ENCODE assay signal across 21 cellular contexts in the genomic region with DNA sequence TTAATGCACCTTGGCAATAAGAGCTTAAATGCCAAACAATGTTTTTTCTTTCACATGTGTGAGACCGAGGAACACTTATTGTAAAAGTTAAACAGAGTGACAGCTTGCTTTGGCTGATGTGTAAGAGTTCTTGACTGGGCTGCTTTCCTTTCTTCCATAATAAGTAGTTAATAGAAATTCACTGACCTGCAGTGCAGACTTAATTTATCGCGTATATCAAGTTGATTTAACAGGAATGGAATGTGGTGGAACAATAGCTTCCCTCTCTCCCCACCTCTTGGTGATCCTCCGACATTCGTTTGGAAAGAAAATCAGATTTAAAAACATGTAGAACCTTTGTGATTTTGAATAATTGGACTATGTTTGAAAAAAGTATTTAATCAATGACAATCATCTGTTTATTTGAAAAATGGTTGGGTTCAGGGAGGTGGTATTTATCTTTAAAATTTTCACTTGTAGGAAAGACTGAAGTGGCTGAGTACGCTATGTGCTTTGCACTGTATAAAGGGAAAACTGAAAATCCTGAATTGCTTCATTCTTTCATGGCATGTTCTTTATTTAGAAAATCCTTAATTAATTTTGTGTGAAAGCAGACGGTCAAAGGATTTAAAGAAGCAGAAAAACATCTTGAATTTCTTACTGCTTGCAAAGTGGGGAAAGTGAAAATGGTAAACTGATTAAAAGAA.
DNase-seq lines count a peak whose midpoint lies in the region; FAIRE-seq and TF ChIP-seq lines count a peak whose summit lies in the region.
"Had no signal": no experiment of that assay in that cellular context is flagged by ENCODE, and none has a peak within 500 bp of the region (broad histone marks: within the 10 kb centered on the region; RNA-seq: fewer than 3 reads in every experiment).

No MANE protein-coding gene starts in this region.

- H3K9ac ChIP-seq in HUES64 (ENCODE audit: low read depth, low read length) (no peak overlapping the region), rectal smooth muscle tissue (ENCODE audit: low read length) (no peak overlapping the region), smooth muscle cell (ENCODE audit: low read depth) (no peak overlapping the region)

- H4K20me1 ChIP-seq in smooth muscle cell (ENCODE audit: low read depth): no peaks in the 10 kb centered on the region

- peaks cover 15% of the 10 kb centered on the region; the same call in 1 of the 2 replicates for H3K4me1 ChIP-seq in HUES64 (ENCODE audit: insufficient read depth, low read length)
- H3K4me1 ChIP-seq in rectal smooth muscle tissue (ENCODE audit: control insufficient read depth, insufficient read depth, low read length): no peaks in the 10 kb centered on the region
- peaks cover 4% of the 10 kb centered on the region for H3K4me1 ChIP-seq in smooth muscle cell (ENCODE audit: low read depth)
- H3K4me1 ChIP-seq: lower lobe of right lung had no signal

- no peak overlapping the region for H3K4me3 Mint-ChIP-seq in T-helper 2 cell treated with Interferon-gamma antibody and Interleukin-4, amounts not matched to agents 5 μg/mL and 100 μg/mL, for 36 hours
- H3K4me3 Mint-ChIP-seq: activated naive CD4-positive, alpha-beta T cell treated with anti-CD3 and anti-CD28 coated beads, Interleukin-2, amount 10 ng/mL, durations not matched to agents 7 days and 5 days; B cell; HFFc6 had no signal

- peak; percentile 51 for DNase-seq in bronchial epithelial cell (ENCODE audit: low read depth)
- peak; percentile 70 for DNase-seq in kidney glomerular epithelial cell (lab: John Stamatoyannopoulos, UW)
- no peak for DNase-seq in NCI-H526 treated with DMSO at 0.1 percent for 48 hours (lab: John Stamatoyannopoulos, UW)
- DNase-seq in smooth muscle cell (lab: John Stamatoyannopoulos, UW; ENCODE audit: unreplicated experiment): no peak
- DNase-seq in T-helper 2 cell treated with Interferon-gamma antibody and Interleukin-4, amounts not matched to agents 5 μg/mL and 100 μg/mL, for 36 hours (ENCODE audit: low spot score): no peak
- DNase-seq: activated CD8-positive, alpha-beta memory T cell treated with anti-CD3 and anti-CD28 coated beads, Interleukin-2, amount 50 U/mL, for 4 hours; activated naive CD4-positive, alpha-beta T cell treated with anti-CD3 and anti-CD28 coated beads, Interleukin-2, amount 10 ng/mL, durations not matched to agents 7 days and 5 days; central memory CD4-positive, alpha-beta T cell; HFFc6; Kasumi-1; lower lobe of right lung; NCI-H1436; NCI-H446 treated with DMSO at 0.1 percent for 48 hours; occipital lobe; PC-3; stimulated activated CD4-positive, alpha-beta T cell treated with anti-CD3 and anti-CD28 coated beads, Interleukin-12 subunit alpha, Interleukin-12 subunit beta, amount 100 ng/mL, for 4 hours had no signal

- no peak overlapping the region for H3K4me3 ChIP-seq in HUES64 (ENCODE audit: low read length)
- H3K4me3 ChIP-seq in bronchial epithelial cell (ENCODE audit: low read depth, low read length): no peak overlapping the region
- no peak overlapping the region for H3K4me3 ChIP-seq in rectal smooth muscle tissue (ENCODE audit: low read length)
- H3K4me3 ChIP-seq in smooth muscle cell: no peak overlapping the region
- H3K4me3 ChIP-seq: GM12878, lower lobe of right lung had no signal

- H3K9me3 Mint-ChIP-seq in T-helper 2 cell treated with Interferon-gamma antibody and Interleukin-4, amounts not matched to agents 5 μg/mL and 100 μg/mL, for 36 hours: no peaks in the 10 kb centered on the region
- H3K9me3 Mint-ChIP-seq: activated naive CD4-positive, alpha-beta T cell treated with anti-CD3 and anti-CD28 coated beads, Interleukin-2, amount 10 ng/mL, durations not matched to agents 7 days and 5 days; HFFc6 had no signal

- no peaks in the 10 kb centered on the region for H3F3A ChIP-seq in smooth muscle cell (ENCODE audit: low read depth)

- no peaks in the 10 kb centered on the region for H3K4me1 Mint-ChIP-seq in T-helper 2 cell treated with Interferon-gamma antibody and Interleukin-4, amounts not matched to agents 5 μg/mL and 100 μg/mL, for 36 hours (ENCODE audit: low read depth)
- H3K4me1 Mint-ChIP-seq: activated naive CD4-positive, alpha-beta T cell treated with anti-CD3 and anti-CD28 coated beads, Interleukin-2, amount 10 ng/mL, durations not matched to agents 7 days and 5 days; B cell had no signal

- no peak overlapping the region for H3K27ac Mint-ChIP-seq in T-helper 2 cell treated with Interferon-gamma antibody and Interleukin-4, amounts not matched to agents 5 μg/mL and 100 μg/mL, for 36 hours
- H3K27ac Mint-ChIP-seq: activated naive CD4-positive, alpha-beta T cell treated with anti-CD3 and anti-CD28 coated beads, Interleukin-2, amount 10 ng/mL, durations not matched to agents 7 days and 5 days; B cell; HFFc6 had no signal

- H3K27me3 ChIP-seq in HUES64 (ENCODE audit: insufficient read depth, low read length): no peaks in the 10 kb centered on the region
- no peaks in the 10 kb centered on the region for H3K27me3 ChIP-seq in bronchial epithelial cell (ENCODE audit: control insufficient read depth, insufficient read depth, low read length)
- H3K27me3 ChIP-seq in rectal smooth muscle tissue (ENCODE audit: control insufficient read depth, insufficient read depth, low read length): no peaks in the 10 kb centered on the region
- no peaks in the 10 kb centered on the region for H3K27me3 ChIP-seq in smooth muscle cell (ENCODE audit: low read depth)

- FAIRE-seq in bronchial epithelial cell (lab: Jason Lieb, UNC): no peak
- FAIRE-seq: GM12878 had no signal

- H3K27ac ChIP-seq in HUES64 (ENCODE audit: low read depth, low read length): peak overlapping the region; percentile 33; the same call in 1 of the 2 replicates
- H3K27ac ChIP-seq in rectal smooth muscle tissue (ENCODE audit: low read depth, low read length): peak overlapping the region; percentile 0
- H3K27ac ChIP-seq in smooth muscle cell (ENCODE audit: low read depth): no peak overlapping the region
- H3K27ac ChIP-seq: HL-60, lower lobe of right lung had no signal

- WGBS in HUES64: 85% methylated on average over 5 of the region's 7 CpGs
- WGBS in smooth muscle cell (ENCODE audit: low lambda C conversion rate): 82% methylated on average over 7 of the region's 7 CpGs

- no peaks in the 10 kb centered on the region for H3K79me2 ChIP-seq in smooth muscle cell (ENCODE audit: low read depth)

- no peak for TF ChIP-seq CTCF in bronchial epithelial cell (IDR thresholded peaks at IDR 0.05; ENCODE audit: insufficient read depth, low read length, severe bottlenecking)
- no peak for TF ChIP-seq CTCF in smooth muscle cell (IDR thresholded peaks at IDR 0.05; ENCODE audit: borderline replicate concordance, insufficient read depth, poor library complexity, severe bottlenecking)

- no peaks in the 10 kb centered on the region for H3K36me3 Mint-ChIP-seq in T-helper 2 cell treated with Interferon-gamma antibody and Interleukin-4, amounts not matched to agents 5 μg/mL and 100 μg/mL, for 36 hours (ENCODE audit: low read depth)
- H3K36me3 Mint-ChIP-seq: activated naive CD4-positive, alpha-beta T cell treated with anti-CD3 and anti-CD28 coated beads, Interleukin-2, amount 10 ng/mL, durations not matched to agents 7 days and 5 days had no signal

- no peaks in the 10 kb centered on the region for H3K9me3 ChIP-seq in HUES64 (ENCODE audit: insufficient read depth, low read depth, low read length)
- H3K9me3 ChIP-seq in smooth muscle cell (replicated peaks; ENCODE audit: low read depth): no peaks in the 10 kb centered on the region
- H3K9me3 ChIP-seq: lower lobe of right lung had no signal

- H2AFZ ChIP-seq in smooth muscle cell (ENCODE audit: low read depth): no peak overlapping the region

- no peaks in the 10 kb centered on the region for H3K27me3 Mint-ChIP-seq in T-helper 2 cell treated with Interferon-gamma antibody and Interleukin-4, amounts not matched to agents 5 μg/mL and 100 μg/mL, for 36 hours (ENCODE audit: low read depth)
- H3K27me3 Mint-ChIP-seq: activated naive CD4-positive, alpha-beta T cell treated with anti-CD3 and anti-CD28 coated beads, Interleukin-2, amount 10 ng/mL, durations not matched to agents 7 days and 5 days; B cell had no signal

- H3K36me3 ChIP-seq in HUES64 (ENCODE audit: insufficient read depth, low read length) (no peaks in the 10 kb centered on the region), bronchial epithelial cell (ENCODE audit: control insufficient read depth, insufficient read depth, low read length) (no peaks in the 10 kb centered on the region), rectal smooth muscle tissue (ENCODE audit: control insufficient read depth, insufficient read depth, low read length) (no peaks in the 10 kb centered on the region), smooth muscle cell (ENCODE audit: low read depth) (no peaks in the 10 kb centered on the region)
- H3K36me3 ChIP-seq: lower lobe of right lung had no signal

- H3K4me2 ChIP-seq in smooth muscle cell: no peak overlapping the region

Comparison
In these comparisons a context has a peak if more than half of its experiments do, and no peak if none do; other contexts are left out.
1. DNase-seq: peak in bronchial epithelial cell (single experiment) and kidney glomerular epithelial cell (single experiment); none in NCI-H526 treated with DMSO at 0.1 percent for 48 hours (single experiment), smooth muscle cell (single experiment) and T-helper 2 cell treated with Interferon-gamma antibody and Interleukin-4, amounts not matched to agents 5 μg/mL and 100 μg/mL, for 36 hours (single experiment).